7 cellular contexts compared by ENCODE assay signal in the genomic region with DNA sequence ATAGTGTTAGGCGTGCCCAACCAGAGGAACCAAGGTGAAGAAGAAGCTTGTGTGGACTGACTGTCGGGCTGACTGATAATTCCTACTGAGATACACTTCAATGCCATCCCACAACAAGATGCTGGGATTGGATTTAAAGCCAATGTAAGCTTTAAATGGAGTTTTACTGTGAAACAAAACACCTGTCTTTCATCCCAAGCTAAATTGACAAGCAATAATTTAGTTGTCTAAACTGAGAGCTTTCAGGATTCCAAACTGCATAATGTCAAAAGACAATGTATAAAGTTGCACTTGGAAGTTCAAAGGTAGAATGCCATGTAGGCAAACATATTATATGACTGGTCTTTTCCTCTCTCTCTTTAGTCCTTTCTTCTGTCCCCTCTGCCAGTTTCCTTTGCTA.
"Had no signal": no experiment of that assay in that cellular context is flagged by ENCODE, and none has a peak within 500 bp of the region (broad histone marks: within the 10 kb centered on the region; RNA-seq: fewer than 3 reads in every experiment).

No MANE protein-coding gene starts in this region.

- H3K27ac ChIP-seq: HL-60 had no signal

- FAIRE-seq: HepG2, HTR-8/SVneo, K562 had no signal

- DNase-seq: IMR-90, KBM-7, KG1 had no signal

- H3K4me3 ChIP-seq: K562 had no signal

- ATAC-seq: HepG2, K562 had no signal
